8 cellular contexts compared by ENCODE assay signal in genomic region chr14:29317423-29317822, GRCh38.
"Had no signal": no experiment of that assay in that cellular context is flagged by ENCODE, and none has a peak within 500 bp of the region (broad histone marks: within the 10 kb centered on the region; RNA-seq: fewer than 3 reads in every experiment).

No MANE protein-coding gene starts in this region.

- H3K4me3 ChIP-seq: GM12878 had no signal

- ATAC-seq: GM12878 had no signal

- DNase-seq: GDM1, GF-D8 had no signal

- FAIRE-seq: G401.6, GM12878, GM12891, GM12892, GM18507, GM19239 had no signal
